10 cellular contexts compared by ENCODE assay signal in the genomic region with DNA sequence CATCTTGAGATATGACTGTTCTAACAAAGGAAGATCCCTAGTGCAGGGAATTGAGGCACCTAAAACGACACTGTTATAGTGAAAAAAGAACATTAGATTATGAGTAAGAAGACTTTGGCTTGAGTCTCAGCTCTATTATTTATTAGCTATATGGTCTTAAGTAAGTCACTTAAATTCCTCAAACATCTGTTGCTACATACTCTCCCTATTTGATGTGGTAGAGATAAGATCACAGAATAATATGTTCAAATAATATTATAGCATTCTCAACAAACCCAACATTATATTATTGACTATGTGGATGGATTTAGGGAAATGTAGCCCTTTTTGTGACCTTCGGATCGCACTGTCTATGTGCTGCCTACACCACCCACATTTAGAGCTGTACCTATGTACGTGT.
"Had no signal": no experiment of that assay in that cellular context is flagged by ENCODE, and none has a peak within 500 bp of the region (broad histone marks: within the 10 kb centered on the region; RNA-seq: fewer than 3 reads in every experiment).

No MANE protein-coding gene starts in this region.

- H3K4me3 ChIP-seq: GM23248, HAP-1, K562 had no signal

- H3K9me3 ChIP-seq: HAP-1 had no signal

- DNase-seq: GM23248, GOT3, H7, HFFc6, IMR-90, KG1 had no signal

- H2AFZ ChIP-seq: GM23248 had no signal

- H3K4me1 ChIP-seq: HAP-1 had no signal

- ATAC-seq: HCT116, K562 had no signal

- H3K9ac ChIP-seq: GM23248 had no signal

- H3K36me3 ChIP-seq: HAP-1 had no signal

- H3K27ac ChIP-seq: GM23248, HL-60 had no signal
